Comparison of ENCODE assay signal across 9 cellular contexts in genomic region chr12:93184664-93185368, GRCh38.
DNase-seq lines count a peak whose midpoint lies in the region; ATAC-seq, FAIRE-seq and TF ChIP-seq lines count a peak whose summit lies in the region.
"Had no signal": no experiment of that assay in that cellular context is flagged by ENCODE, and none has a peak within 500 bp of the region (broad histone marks: within the 10 kb centered on the region; RNA-seq: fewer than 3 reads in every experiment).

No MANE protein-coding gene starts in this region.

- TF ChIP-seq POLR2A in endothelial cell of umbilical vein (IDR thresholded peaks at IDR 0.05; ENCODE audit: low read depth, low read length) = no peak

- no peaks in the 10 kb centered on the region for H3K36me3 ChIP-seq in endothelial cell of umbilical vein (ENCODE audit: control insufficient read depth in 2 of 2, extremely low read depth in 1 of 2, insufficient read depth in 2 of 2, low read length in 2 of 2)
- no peaks in the 10 kb centered on the region for H3K36me3 ChIP-seq in parathyroid adenoma (ENCODE audit: control insufficient read depth, insufficient read depth, low read length)

- no peak overlapping the region for H3K4me3 Mint-ChIP-seq in CD4-positive, alpha-beta T cell
- H3K4me3 Mint-ChIP-seq: central memory CD8-positive, alpha-beta T cell had no signal

- no peaks in the 10 kb centered on the region for H3K9me3 ChIP-seq in CD4-positive, alpha-beta T cell (ENCODE audit: control insufficient read depth, low read length)
- H3K9me3 ChIP-seq in endothelial cell of umbilical vein (replicated peaks; ENCODE audit: control insufficient read depth, insufficient read depth, low read length) (no peaks in the 10 kb centered on the region), parathyroid adenoma (ENCODE audit: control insufficient read depth, low read length) (no peaks in the 10 kb centered on the region)

- no peaks in the 10 kb centered on the region for H3K9me3 Mint-ChIP-seq in CD4-positive, alpha-beta T cell
- H3K9me3 Mint-ChIP-seq: central memory CD8-positive, alpha-beta T cell had no signal

- no peaks in the 10 kb centered on the region for H3K36me3 Mint-ChIP-seq in CD4-positive, alpha-beta T cell (ENCODE audit: low read depth)

- no peak for DNase-seq in CD4-positive, alpha-beta T cell
- DNase-seq in KG1 (lab: John Stamatoyannopoulos, UW) (peak; percentile 87), endothelial cell of umbilical vein (ENCODE audit: low read depth, low spot score) (no peak), dedifferentiated amniotic fluid mesenchymal stem cell (ENCODE audit: extremely low spot score) (no peak), NCI-H510A treated with DMSO at 0.1 percent for 48 hours (lab: John Stamatoyannopoulos, UW) (no peak), cerebellar cortex (ENCODE audit: low spot score) (no peak)

- POLR2A ChIA-PET in CD4-positive, alpha-beta T cell (lab: Charles Lee) = no interaction called here
- POLR2A ChIA-PET in endothelial cell of umbilical vein (lab: Charles Lee) = no interaction called here

- intact Hi-C loops in CD4-positive, alpha-beta T cell (cut with DNase I, micrococcal nuclease) = no loop called here
- intact Hi-C loops in endothelial cell of umbilical vein (cut with micrococcal nuclease) = no loop called here

- no peak for FAIRE-seq in endothelial cell of umbilical vein (lab: Jason Lieb, UNC)

- H3K9ac ChIP-seq in endothelial cell of umbilical vein (replicated peaks; ENCODE audit: extremely low read depth, insufficient read depth, low read length) (no peak overlapping the region), parathyroid adenoma (no peak overlapping the region)

- ATAC-seq in CD4-positive, alpha-beta T cell (ENCODE audit: poor library complexity) = no peak
- ATAC-seq in HG02938 (IDR thresholded peaks at IDR 0.05; ENCODE audit: unreplicated experiment) = no peak

- peak overlapping the region; percentile 55 for H3K27ac Mint-ChIP-seq in CD4-positive, alpha-beta T cell

- H3K79me2 ChIP-seq in endothelial cell of umbilical vein (ENCODE audit: control insufficient read depth, insufficient read depth, low read length) (no peaks in the 10 kb centered on the region), parathyroid adenoma (no peaks in the 10 kb centered on the region)

- no peak overlapping the region for H3K4me2 ChIP-seq in endothelial cell of umbilical vein (ENCODE audit: insufficient read depth, low read length)
- H3K4me2 ChIP-seq in parathyroid adenoma (ENCODE audit: low read length) = no peak overlapping the region

- no peak overlapping the region for H3K27ac ChIP-seq in CD4-positive, alpha-beta T cell (ENCODE audit: low read depth, low read length)
- H3K27ac ChIP-seq in endothelial cell of umbilical vein (ENCODE audit: insufficient read depth, low read depth, low read length) = no peak overlapping the region
- peak overlapping the region; percentile 21 for H3K27ac ChIP-seq in parathyroid adenoma

- no peaks in the 10 kb centered on the region for H3K4me1 ChIP-seq in endothelial cell of umbilical vein (ENCODE audit: control insufficient read depth, extremely low read depth, insufficient read depth, low read length)
- no peaks in the 10 kb centered on the region for H3K4me1 ChIP-seq in parathyroid adenoma

- H3K27me3 Mint-ChIP-seq in CD4-positive, alpha-beta T cell = no peaks in the 10 kb centered on the region

- CTCF ChIA-PET in CD4-positive, alpha-beta T cell (lab: Charles Lee) = no interaction called here
- CTCF ChIA-PET in endothelial cell of umbilical vein (lab: Charles Lee) = interaction anchor here (0.6 to 1.8 kb wide), 2 partner anchors 17 to 115 kb away, joined by 3 to 5 read pairs; no protein-coding TSS in a partner anchor

- H3K4me3 ChIP-seq in endothelial cell of umbilical vein (replicated peaks in 1 of 3; ENCODE audit: insufficient read depth in 1 of 3, low read depth in 1 of 3, low read length in 3 of 3) (no peak overlapping the region), parathyroid adenoma (ENCODE audit: low read depth, low read length) (no peak overlapping the region)

- no peaks in the 10 kb centered on the region for H4K20me1 ChIP-seq in endothelial cell of umbilical vein (replicated peaks; ENCODE audit: control insufficient read depth, extremely low read depth, insufficient read depth, low read length)

- H3K27me3 ChIP-seq in CD4-positive, alpha-beta T cell (ENCODE audit: control insufficient read depth, insufficient read depth, low read length) = no peaks in the 10 kb centered on the region
- no peaks in the 10 kb centered on the region for H3K27me3 ChIP-seq in endothelial cell of umbilical vein (ENCODE audit: control insufficient read depth in 2 of 2, insufficient read depth in 2 of 2, low read length in 2 of 2)
- no peaks in the 10 kb centered on the region for H3K27me3 ChIP-seq in parathyroid adenoma (ENCODE audit: control insufficient read depth, insufficient read depth, low read length)

- H3K9me1 ChIP-seq in endothelial cell of umbilical vein (replicated peaks; ENCODE audit: control insufficient read depth, extremely low read depth, insufficient read depth, low read length) = no peaks in the 10 kb centered on the region

- BruUV-seq in endothelial cell of umbilical vein (replicated peaks; lab: Mats Ljungman, UMichigan) = no TSS peak

- H3K4me1 Mint-ChIP-seq in CD4-positive, alpha-beta T cell (ENCODE audit: low read depth) = peaks cover 41% of the 10 kb centered on the region
- H3K4me1 Mint-ChIP-seq: central memory CD8-positive, alpha-beta T cell had no signal

- H2AFZ ChIP-seq in endothelial cell of umbilical vein (ENCODE audit: low read depth, low read length) (peak overlapping the region; percentile 34), parathyroid adenoma (no peak overlapping the region)

- no peak for TF ChIP-seq CTCF in CD4-positive, alpha-beta T cell (IDR thresholded peaks at IDR 0.05)
- TF ChIP-seq CTCF in endothelial cell of umbilical vein (IDR thresholded peaks at IDR 0.05; ENCODE audit: extremely low read depth in 1 of 2, insufficient read depth in 1 of 2, low read depth in 1 of 2, low read length in 2 of 2) (no peak), parathyroid adenoma (IDR thresholded peaks at IDR 0.05) (no peak)

- dilution Hi-C loops in endothelial cell of umbilical vein (cut with MboI; ENCODE audit: extremely low pct_ligation_motif_present, low sequenced_read_pairs) = no loop called here

TF ChIP-seq in endothelial cell of umbilical vein, 7 proteins besides CTCF, POLR2A, EP300 and RAD21:
- TF ChIP-seq MYC (IDR thresholded peaks at IDR 0.05; ENCODE audit: low read depth, low read length) (no peak), MAX (IDR thresholded peaks at IDR 0.05; ENCODE audit: insufficient read depth, insufficient read length) (no peak), JUN (IDR thresholded peaks at IDR 0.05; ENCODE audit: borderline replicate concordance, insufficient read depth, insufficient read length, low read depth) (no peak), POLR2AphosphoS5 (IDR thresholded peaks at IDR 0.05; ENCODE audit: insufficient read depth, low read depth, low read length) (no peak), GATA2 (IDR thresholded peaks at IDR 0.05; ENCODE audit: insufficient read depth, insufficient read length, low read depth, low read length) (no peak)
